1 cellular context compared by ENCODE assay signal in genomic region chr6:12490376-12490903, GRCh38.
TF ChIP-seq lines count a peak whose summit lies in the region.

No MANE protein-coding gene starts in this region.

TF ChIP-seq in IMR-90, 13 proteins besides CTCF, POLR2A, EP300 and RAD21 (continued from another document):
- no peak for TF ChIP-seq RCOR1 (IDR thresholded peaks at IDR 0.05; ENCODE audit: insufficient replicate concordance, low read length)
- no peak for TF ChIP-seq ELK1 (IDR thresholded peaks at IDR 0.05; ENCODE audit: borderline replicate concordance, low read depth, low read length)
TF ChIP-seq in IMR-90: peak in this region for 0.
